Comparison of ENCODE assay signal across 2 cellular contexts in the genomic region with DNA sequence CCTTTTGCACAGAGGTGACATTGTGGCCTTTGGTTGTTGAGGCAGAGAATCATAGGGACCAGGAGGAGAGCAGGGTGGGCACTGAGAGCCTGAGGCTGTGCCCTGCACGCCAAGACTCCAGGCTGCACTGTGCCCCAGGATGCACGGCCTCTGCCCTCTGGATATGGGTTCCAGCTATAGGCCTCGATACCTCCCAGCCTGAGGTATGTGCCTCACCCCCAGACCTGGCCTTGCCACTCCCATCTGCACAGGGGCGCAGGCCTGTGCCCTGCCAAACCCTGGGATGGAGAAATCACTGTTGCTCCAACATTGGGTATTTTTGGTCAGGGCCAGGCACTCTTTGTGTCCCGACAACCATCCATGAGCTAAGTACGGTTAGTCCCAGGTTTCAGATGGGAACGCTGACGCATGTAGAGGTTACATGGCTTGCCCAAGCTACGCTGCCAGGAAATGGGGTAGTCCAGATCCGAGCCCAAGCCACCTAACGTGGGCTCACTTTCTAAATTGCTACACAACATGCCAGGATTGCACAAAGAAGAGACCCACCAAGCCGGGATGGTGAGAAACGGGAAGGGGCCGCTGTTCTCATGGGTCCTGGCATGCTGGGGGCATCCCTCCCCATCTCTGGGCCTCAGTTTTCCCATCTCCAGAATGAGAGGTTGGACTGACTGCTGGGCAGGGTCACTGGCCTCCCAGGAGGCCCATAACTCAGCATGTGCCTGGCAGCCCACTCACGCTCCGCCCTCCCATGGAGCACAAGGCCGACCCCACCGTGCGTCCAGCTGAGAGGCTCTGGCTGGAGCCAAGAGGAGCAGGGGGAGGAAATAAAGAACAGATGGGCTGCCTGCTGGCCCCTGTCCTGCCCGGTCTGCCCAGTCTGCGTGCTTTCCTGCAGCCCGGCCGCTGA.
TF ChIP-seq lines count a peak whose summit lies in the region.

No MANE protein-coding gene starts in this region.

TF ChIP-seq in HEK293T, 16 proteins besides CTCF, POLR2A, EP300 and RAD21:
- TF ChIP-seq FOXK2 (IDR thresholded peaks at IDR 0.05) (no peak), PKNOX1 (IDR thresholded peaks at IDR 0.05) (peak; percentile 72), ELF4 (IDR thresholded peaks at IDR 0.05) (no peak)

TF ChIP-seq in HepG2, 621 proteins besides CTCF, POLR2A, EP300 and RAD21:
- TF ChIP-seq AHR (CRISPR knock-in tag; IDR thresholded peaks at IDR 0.05) (no peak), ZFX (CRISPR knock-in tag; IDR thresholded peaks at IDR 0.05; ENCODE audit: low read depth) (0 out of 2 replicates have a peak, but pooled peaks have one; percentile 3)
